13 cellular contexts compared by ENCODE assay signal in genomic region chr9:123453904-123454321, GRCh38.
DNase-seq lines count a peak whose midpoint lies in the region; ATAC-seq lines count a peak whose summit lies in the region.
"Had no signal": no experiment of that assay in that cellular context is flagged by ENCODE, and none has a peak within 500 bp of the region (broad histone marks: within the 10 kb centered on the region; RNA-seq: fewer than 3 reads in every experiment).

No MANE protein-coding gene starts in this region.

- no peaks in the 10 kb centered on the region for H3K27me3 ChIP-seq in aorta (ENCODE audit: control insufficient read depth in 1 of 2, insufficient read depth in 2 of 2, low read length in 1 of 2)
- H3K27me3 ChIP-seq: breast epithelium had no signal

- no peak overlapping the region for H3K27ac ChIP-seq in aorta (ENCODE audit: low read depth in 1 of 2, low read length in 2 of 2)
- H3K27ac ChIP-seq: breast epithelium had no signal

- intact Hi-C loops in Right ventricle myocardium inferior (cut with DNase I) (no loop called here), cardiac septum (cut with DNase I) (no loop called here), left cardiac atrium (cut with DNase I) (no loop called here), aorta (cut with DNase I) (no loop called here)

- ATAC-seq in Right ventricle myocardium inferior (peak; percentile 86), left cardiac atrium (peak; percentile 60 to 80), aorta (ENCODE audit: low FRiP score) (peak; percentile 48), HG03378 (IDR thresholded peaks at IDR 0.05; ENCODE audit: unreplicated experiment) (no peak), HG02840 (IDR thresholded peaks at IDR 0.05; ENCODE audit: low FRiP score, unreplicated experiment) (no peak), GM19397 (IDR thresholded peaks at IDR 0.05; ENCODE audit: unreplicated experiment) (no peak)
- ATAC-seq: activated CD4-positive, CD25-positive, alpha-beta regulatory T cell treated with anti-CD3 and anti-CD28 coated beads, Interleukin-2, amount 50 U/mL, for 24 hours had no signal

- no peaks in the 10 kb centered on the region for H3K9me3 ChIP-seq in aorta (ENCODE audit: control insufficient read depth, low read length)
- H3K9me3 ChIP-seq: breast epithelium had no signal

- 92% methylated on average over 7 of the region's 7 CpGs for WGBS in aorta, 2 donors

- H3K4me3 ChIP-seq in aorta (ENCODE audit: low read length in 2 of 2): no peak overlapping the region
- H3K4me3 ChIP-seq: breast epithelium had no signal

- no peaks in the 10 kb centered on the region for H3K36me3 ChIP-seq in aorta (ENCODE audit: control insufficient read depth in 1 of 2, insufficient read depth in 2 of 2, low read length in 1 of 2)
- H3K36me3 ChIP-seq: breast epithelium had no signal

- no peaks in the 10 kb centered on the region for H3K4me1 ChIP-seq in aorta (ENCODE audit: control insufficient read depth in 1 of 2, insufficient read depth in 2 of 2, low read length in 2 of 2)
- H3K4me1 ChIP-seq: breast epithelium had no signal

- DNase-seq in Right ventricle myocardium inferior (ENCODE audit: missing footprints) (peak; percentile 83), cardiac septum (ENCODE audit: low spot score) (no peak), left cardiac atrium (peak; percentile 65), nucleus accumbens (lab: John Stamatoyannopoulos, UW) (peak in 52 of 56 donors; percentile 7 to 91 (median 72)), aorta (no peak)
- DNase-seq: Calu3, NCI-H2171 treated with DMSO at 0.1 percent for 48 hours, trophoblast cell had no signal

Comparison
In these comparisons a context has a peak if more than half of its experiments do, and no peak if none do; other contexts are left out.
1. DNase-seq: peak in Right ventricle myocardium inferior (single experiment), left cardiac atrium (single experiment) and nucleus accumbens (52 of 56); none in cardiac septum (single experiment) and aorta (0 of 2).
2. ATAC-seq: peak in Right ventricle myocardium inferior (single experiment), left cardiac atrium (2 of 2) and aorta (single experiment); none in HG03378 (single experiment), HG02840 (single experiment) and GM19397 (single experiment).